ENCODE assay signal across 8 cellular contexts in the genomic region with DNA sequence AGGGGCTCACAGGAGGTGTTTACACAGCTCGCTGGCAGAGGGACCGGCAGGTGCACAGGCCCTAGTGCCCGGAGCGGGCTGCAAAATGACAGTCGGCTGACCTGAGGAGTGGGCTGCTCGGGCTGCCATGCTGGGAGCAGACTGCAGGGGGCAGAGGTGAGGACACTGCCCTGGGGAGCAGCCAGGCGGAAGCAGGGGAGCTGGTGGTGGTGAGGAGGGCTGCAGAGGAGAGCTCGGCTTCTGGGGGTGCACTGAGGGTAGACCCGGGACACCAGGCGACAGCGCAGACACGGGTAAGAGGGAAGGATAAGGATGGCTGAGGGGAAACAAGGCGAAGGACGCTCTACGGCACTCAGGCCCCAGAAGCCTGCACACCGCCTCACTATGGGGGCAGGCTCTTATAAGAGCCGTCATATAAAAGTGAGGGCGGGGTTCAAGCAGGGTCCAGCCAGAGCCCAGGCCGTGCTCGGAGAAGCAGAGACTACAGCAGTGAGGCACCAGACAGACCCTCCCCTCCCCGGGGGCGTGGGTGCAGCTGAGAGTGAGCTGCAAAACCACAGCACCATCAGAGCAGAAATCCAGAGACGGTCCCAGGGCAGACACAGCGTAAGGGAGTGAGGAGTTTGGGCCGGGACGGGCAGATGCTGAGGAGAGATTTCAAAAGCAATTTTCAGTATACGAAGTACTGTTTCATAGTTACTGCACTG.
DNase-seq lines count a peak whose midpoint lies in the region; ATAC-seq, FAIRE-seq and TF ChIP-seq lines count a peak whose summit lies in the region.

No MANE protein-coding gene starts in this region.

- H3K4me3 Mint-ChIP-seq in activated T-cell treated with anti-CD3 and anti-CD28 coated beads, Interleukin-2, amount 50 U/mL, for 72 hours: peak overlapping the region; percentile 78 to 85

- H3K27ac Mint-ChIP-seq in activated T-cell treated with anti-CD3 and anti-CD28 coated beads, Interleukin-2, amount 50 U/mL, for 72 hours: peak overlapping the region; percentile 74

- TF ChIP-seq EP300 in tibial nerve (IDR thresholded peaks at IDR 0.05) (no peak), stomach (IDR thresholded peaks at IDR 0.05) (no peak)

- peaks cover 5 to 11% of the 10 kb centered on the region in 2 donors for H3K36me3 Mint-ChIP-seq in activated T-cell treated with anti-CD3 and anti-CD28 coated beads, Interleukin-2, amount 50 U/mL, for 72 hours (ENCODE audit: insufficient read depth in 2 of 2)

- intact Hi-C loops in mucosa of descending colon (cut with DNase I, micrococcal nuclease): no loop called here
- intact Hi-C loops in stomach (cut with DNase I; ENCODE audit: low total_unique reads): loop anchor here (10.0 kb wide), 1 partner anchor 60 kb away; a partner anchor contains a TSS

- H3K27ac ChIP-seq in tibial nerve: no peak overlapping the region
- H3K27ac ChIP-seq in stomach: peak overlapping the region in 1 of 5 donors; percentile 42

- ATAC-seq in activated T-cell treated with anti-CD3 and anti-CD28 coated beads, Interleukin-2, amount 50 U/mL, for 72 hours (replicated peaks in 1 of 2): peak; percentile 25 to 31
- ATAC-seq in mucosa of descending colon: peak; percentile 69
- no peak for ATAC-seq in HG03045 (IDR thresholded peaks at IDR 0.05; ENCODE audit: unreplicated experiment)

- TF ChIP-seq POLR2A in GM12892 (IDR thresholded peaks at IDR 0.05; ENCODE audit: low read depth, low read length) (peak; percentile 26; the same call in 1 of the 2 replicates), tibial nerve (IDR thresholded peaks at IDR 0.05) (no peak), stomach (IDR thresholded peaks at IDR 0.05) (no peak)

- H3K4me1 Mint-ChIP-seq in activated T-cell treated with anti-CD3 and anti-CD28 coated beads, Interleukin-2, amount 50 U/mL, for 72 hours (ENCODE audit: low read depth): peaks cover 86% of the 10 kb centered on the region

- DNase-seq in GM12892 (ENCODE audit: insufficient read length): no peak
- peak; percentile 76 for DNase-seq in NCI-H1092 treated with DMSO at 0.1 percent for 48 hours (lab: John Stamatoyannopoulos, UW)
- DNase-seq in activated T-cell treated with anti-CD3 and anti-CD28 coated beads, Interleukin-2, amount 50 U/mL, for 72 hours: peak; percentile 57 to 61
- DNase-seq in mucosa of descending colon: peak in 2 of 3 donors; percentile 60 to 76
- DNase-seq in tibial nerve (ENCODE audit: low spot score in 2 of 2): no peak
- no peak for DNase-seq in amniotic stem cell (lab: John Stamatoyannopoulos, UW)
- DNase-seq in stomach: no peak

- H3K4me3 ChIP-seq in mucosa of descending colon (no peak overlapping the region), tibial nerve (no peak overlapping the region), stomach (no peak overlapping the region)

- H3K4me1 ChIP-seq in mucosa of descending colon (ENCODE audit: low read depth) (peaks cover 25% of the 10 kb centered on the region), tibial nerve (peaks cover 0 to 26% (median 10%) of the 10 kb centered on the region in 4 donors), stomach (peaks cover 25 to 45% (median 41%) of the 10 kb centered on the region in 4 donors)

- H3K36me3 ChIP-seq in mucosa of descending colon (ENCODE audit: low read depth): no peaks in the 10 kb centered on the region
- H3K36me3 ChIP-seq in tibial nerve: no peaks in the 10 kb centered on the region
- peaks cover 0 to 20% (median 10%) of the 10 kb centered on the region in 4 donors for H3K36me3 ChIP-seq in stomach

- H3K9me3 Mint-ChIP-seq in activated T-cell treated with anti-CD3 and anti-CD28 coated beads, Interleukin-2, amount 50 U/mL, for 72 hours: peaks cover 0 to 2% of the 10 kb centered on the region in 2 donors

- no peaks in the 10 kb centered on the region for H3K9me3 ChIP-seq in mucosa of descending colon
- H3K9me3 ChIP-seq in tibial nerve: no peaks in the 10 kb centered on the region
- no peaks in the 10 kb centered on the region for H3K9me3 ChIP-seq in stomach

- H3K27me3 ChIP-seq in tibial nerve (peaks cover 0 to 28% of the 10 kb centered on the region in 2 donors), stomach (no peaks in the 10 kb centered on the region)

- 65 to 68% methylated on average over 27 of the region's 27 CpGs for WGBS in tibial nerve, 2 donors
- 63 to 80% (median 77%) methylated on average over 26 to 27 of the region's 27 CpGs for WGBS in stomach, 5 donors

- TF ChIP-seq CTCF in mucosa of descending colon (IDR thresholded peaks at IDR 0.05) (peak; percentile 44), tibial nerve (IDR thresholded peaks at IDR 0.05) (peak in 1 of 5 experiments; percentile 28), stomach (IDR thresholded peaks at IDR 0.05) (peak in 3 of 7 experiments; percentile 23 to 57 (median 53))

- H3K27me3 Mint-ChIP-seq in activated T-cell treated with anti-CD3 and anti-CD28 coated beads, Interleukin-2, amount 50 U/mL, for 72 hours (ENCODE audit: low read depth): no peaks in the 10 kb centered on the region

- FAIRE-seq in GM12892 (lab: Jason Lieb, UNC): peak; percentile 74

Comparison
In these comparisons a context has a peak if more than half of its experiments do, and no peak if none do; other contexts are left out.
1. DNase-seq: peak in NCI-H1092 treated with DMSO at 0.1 percent for 48 hours (single experiment), activated T-cell treated with anti-CD3 and anti-CD28 coated beads, Interleukin-2, amount 50 U/mL, for 72 hours (2 of 2) and mucosa of descending colon (2 of 3); none in GM12892 (single experiment), tibial nerve (0 of 2), amniotic stem cell (single experiment) and stomach (single experiment).